In genomic region chr6:42890311-42891198, GRCh38 we compare ENCODE assay signal across 8 cellular contexts. TPM values are rescaled to one million over a fixed set of nuclear protein-coding genes. Genes with fewer than 3 reads are reported as not detected.
A peak's percentile ranks its signal among the peaks of the same experiment; 100 is the strongest.
DNase-seq lines count a peak whose midpoint lies in the region; ATAC-seq, FAIRE-seq and TF ChIP-seq lines count a peak whose summit lies in the region.

No MANE protein-coding gene starts in this region.

- intact Hi-C loops in A673 (cut with micrococcal nuclease; ENCODE audit: unreplicated experiment) = loop anchor here (10.0 kb wide), 1 partner anchor 816 kb away; no protein-coding TSS in a partner anchor

- no peaks in the 10 kb centered on the region for H3K27me3 Mint-ChIP-seq in WTC11 (ENCODE audit: low read depth)
- H3K27me3 Mint-ChIP-seq in immature natural killer cell (ENCODE audit: low read depth in 3 of 3) = peaks cover 4 to 5% (median 4%) of the 10 kb centered on the region in 3 donors

- H3K27ac Mint-ChIP-seq in WTC11 (peak overlapping the region; percentile 97), immature natural killer cell (peak overlapping the region; percentile 85 to 97 (median 94))

- BruUV-seq in A673 (replicated peaks; lab: Mats Ljungman, UMichigan) = TSS peak; percentile 90

- H3K9ac ChIP-seq in smooth muscle cell (ENCODE audit: low read depth) = peak overlapping the region; percentile 93

- peaks cover under 1% of the 10 kb centered on the region for H3K79me2 ChIP-seq in smooth muscle cell (ENCODE audit: low read depth)

- no peaks in the 10 kb centered on the region for H3K9me3 ChIP-seq in A673 (ENCODE audit: low read depth, low read length, poor library complexity, severe bottlenecking)
- no peaks in the 10 kb centered on the region for H3K9me3 ChIP-seq in smooth muscle cell (replicated peaks; ENCODE audit: low read depth)

- peak; percentile 97 for DNase-seq in A673 (ENCODE audit: low spot score)
- DNase-seq in NCI-H2196 (lab: John Stamatoyannopoulos, UW; ENCODE audit: unreplicated experiment) = peak; percentile 93
- peak; percentile 93 for DNase-seq in WTC11 (ENCODE audit: low spot score)
- peak; percentile 98 for DNase-seq in bronchial epithelial cell (ENCODE audit: low read depth)
- DNase-seq in immature natural killer cell = peak; percentile 89 to 90 (median 89)
- peak; percentile 85 for DNase-seq in smooth muscle cell (lab: John Stamatoyannopoulos, UW; ENCODE audit: unreplicated experiment)

- under 1% methylated on average over 60 of the region's 63 CpGs for WGBS in smooth muscle cell (ENCODE audit: low lambda C conversion rate)

- H3K4me3 ChIP-seq in A673 (ENCODE audit: low read depth, low read length, poor library complexity, severe bottlenecking) (peak overlapping the region; percentile 75), bronchial epithelial cell (ENCODE audit: low read depth, low read length) (peak overlapping the region; percentile 98), smooth muscle cell (peak overlapping the region; percentile 77)

- CTCF ChIA-PET in A673 (lab: Charles Lee) = interaction anchor here (0.6 kb wide), 1 partner anchor 1156 kb away, joined by 4 read pairs; no protein-coding TSS in a partner anchor
- CTCF ChIA-PET in WTC11 (lab: Charles Lee) = interaction anchor here (0.7 to 1.6 kb wide), 3 partner anchors 10 to 229 kb away, joined by 4 to 6 read pairs (median 5); no protein-coding TSS in a partner anchor

- H3K27me3 ChIP-seq in A673 (replicated peaks; ENCODE audit: insufficient read depth, low read depth, low read length, poor library complexity) = no peaks in the 10 kb centered on the region
- no peaks in the 10 kb centered on the region for H3K27me3 ChIP-seq in bronchial epithelial cell (ENCODE audit: control insufficient read depth, insufficient read depth, low read length)
- H3K27me3 ChIP-seq in smooth muscle cell (ENCODE audit: low read depth) = no peaks in the 10 kb centered on the region

- H3K4me1 Mint-ChIP-seq in WTC11 (peaks cover 13% of the 10 kb centered on the region), immature natural killer cell (peaks cover 15 to 16% of the 10 kb centered on the region in 2 donors)

- POLR2A ChIA-PET in A673 (lab: Charles Lee; ENCODE audit: low non-redundant PET) (interaction anchor here (0.5 kb wide), 1 partner anchor 8 kb away, joined by 3 read pairs; no protein-coding TSS in a partner anchor), WTC11 (lab: Charles Lee) (interaction anchor here (0.8 to 2.4 kb wide), 7 partner anchors 11 to 356 kb away, joined by 3 to 19 read pairs (median 4); partner anchors contain the start of genes CNPY3, PPP2R5D, RPL7L1 and TBCC)

- peak overlapping the region; percentile 86 for H3K4me2 ChIP-seq in smooth muscle cell

- H3K36me3 ChIP-seq in A673 (ENCODE audit: insufficient read depth, low read length, poor library complexity, severe bottlenecking) (peaks cover 13% of the 10 kb centered on the region), bronchial epithelial cell (ENCODE audit: control insufficient read depth, insufficient read depth, low read length) (peaks cover 5% of the 10 kb centered on the region), smooth muscle cell (ENCODE audit: low read depth) (peaks cover 5% of the 10 kb centered on the region)

- ATAC-seq in GM18867 (IDR thresholded peaks at IDR 0.05; ENCODE audit: unreplicated experiment) (peak; percentile 93), HG03097 (IDR thresholded peaks at IDR 0.05; ENCODE audit: low FRiP score, unreplicated experiment) (peak; percentile 81), WTC11 (peak; percentile 90)

- H3K27ac ChIP-seq in A673 (ENCODE audit: low read depth, low read length, poor library complexity, severe bottlenecking) (peak overlapping the region; percentile 90), smooth muscle cell (ENCODE audit: low read depth) (peak overlapping the region; percentile 94)

- H3K4me1 ChIP-seq in A673 (ENCODE audit: insufficient read depth, low read length, poor library complexity, severe bottlenecking) = peaks cover 5% of the 10 kb centered on the region
- peaks cover 8% of the 10 kb centered on the region for H3K4me1 ChIP-seq in smooth muscle cell (ENCODE audit: low read depth)

- FAIRE-seq in bronchial epithelial cell (lab: Jason Lieb, UNC) = no peak

- TF ChIP-seq CTCF in A673 (conservative IDR thresholded peaks at IDR 0.05; ENCODE audit: low read depth, low read length) (no peak), WTC11 (IDR thresholded peaks at IDR 0.05) (no peak), bronchial epithelial cell (IDR thresholded peaks at IDR 0.05; ENCODE audit: insufficient read depth, low read length, severe bottlenecking) (no peak), smooth muscle cell (IDR thresholded peaks at IDR 0.05; ENCODE audit: borderline replicate concordance, insufficient read depth, poor library complexity, severe bottlenecking) (no peak)

- H3K9me3 Mint-ChIP-seq in WTC11 (no peaks in the 10 kb centered on the region), immature natural killer cell (no peaks in the 10 kb centered on the region)

- peaks cover 12% of the 10 kb centered on the region for H3F3A ChIP-seq in smooth muscle cell (ENCODE audit: low read depth)

- peak overlapping the region; percentile 67 for H2AFZ ChIP-seq in smooth muscle cell (ENCODE audit: low read depth)

- peak overlapping the region; percentile 87 for H3K4me3 Mint-ChIP-seq in WTC11
- peak overlapping the region; percentile 96 to 99 (median 98) for H3K4me3 Mint-ChIP-seq in immature natural killer cell

- no peaks in the 10 kb centered on the region for H4K20me1 ChIP-seq in smooth muscle cell (ENCODE audit: low read depth)

- peaks cover 22% of the 10 kb centered on the region for H3K36me3 Mint-ChIP-seq in WTC11
- peaks cover 4 to 13% (median 10%) of the 10 kb centered on the region in 3 donors for H3K36me3 Mint-ChIP-seq in immature natural killer cell

TF ChIP-seq in WTC11, 78 proteins besides CTCF, POLR2A, EP300 and RAD21 (continues in another document):
- TF ChIP-seq ATF1 (CRISPR knock-in tag; IDR thresholded peaks at IDR 0.05) (peak; percentile 87), ZNF281 (CRISPR knock-in tag; IDR thresholded peaks at IDR 0.05) (peak; percentile 87), GRHL2 (CRISPR knock-in tag; IDR thresholded peaks at IDR 0.05; ENCODE audit: insufficient replicate concordance, severe bottlenecking) (no peak), NR3C1 (CRISPR knock-in tag; conservative IDR thresholded peaks at IDR 0.05; ENCODE audit: low read depth) (peak; percentile 90; the same call in 1 of the 2 replicates), MXD4 (CRISPR knock-in tag; IDR thresholded peaks at IDR 0.05; ENCODE audit: borderline replicate concordance) (no peak), CBFB (CRISPR knock-in tag; IDR thresholded peaks at IDR 0.05; ENCODE audit: low read depth) (peak; percentile 95), HMGA2 (CRISPR knock-in tag; IDR thresholded peaks at IDR 0.05) (no peak), ZNF263 (CRISPR knock-in tag; IDR thresholded peaks at IDR 0.05; ENCODE audit: low read depth) (no peak), ZNF512 (CRISPR knock-in tag; IDR thresholded peaks at IDR 0.05; ENCODE audit: borderline replicate concordance) (no peak), MYBL2 (CRISPR knock-in tag; IDR thresholded peaks at IDR 0.05) (peak; percentile 96), ZNF423 (CRISPR knock-in tag; IDR thresholded peaks at IDR 0.05) (no peak)

RNA-seq across cellular contexts. Expression of gene RPL7L1, which starts 11.1 kb away (rescaled TPM):
- total RNA-seq in A673 (2021) = 168 and 183 TPM in 2 replicates
- total RNA-seq in WTC11 (2021) = 91.4 to 107 TPM (median 93.0 TPM) in 3 replicates
- 94.5 and 109 TPM in 2 replicates for total RNA-seq in bronchial epithelial cell
- 10 to 100 TPM; 42.4 to 90.8 (median 50.5) TPM for polyA plus RNA-seq in immature natural killer cell
- total RNA-seq in smooth muscle cell = 64.0 and 75.4 TPM in 2 replicates
- 51.7 and 57.6 TPM in 2 replicates for polyA plus RNA-seq in smooth muscle cell

RNA-seq across cellular contexts. Expression of gene PTCRA, which starts 25.3 kb away (rescaled TPM):
- total RNA-seq in A673 (2021) (not detected in 2 replicates), WTC11 (2021) (not detected in 3 replicates), bronchial epithelial cell (not detected in 2 replicates), smooth muscle cell (not detected in 2 replicates)
- polyA plus RNA-seq in immature natural killer cell (1 to 10 TPM in 1 of 3 donors, under 1 TPM in 1, not detected in 1; 0.62 to 3.1 TPM), smooth muscle cell (not detected in 2 replicates)

RNA-seq across cellular contexts. Expression of gene CNPY3, which starts 38.7 kb away (rescaled TPM):
- total RNA-seq in A673 (2021) (34.5 and 37.7 TPM in 2 replicates), WTC11 (2021) (67.0 to 88.7 TPM (median 86.5 TPM) in 3 replicates), bronchial epithelial cell (9.7 and 14.0 TPM in 2 replicates), smooth muscle cell (16.3 and 20.5 TPM in 2 replicates)
- polyA plus RNA-seq in immature natural killer cell (100 to 1,000 TPM in 2 of 3 donors, 10 to 100 TPM in 1; 92.9 to 129 (median 119) TPM), smooth muscle cell (42.6 and 51.4 TPM in 2 replicates)

Comparison
In these comparisons a context has a peak if more than half of its experiments do, and no peak if none do; other contexts are left out.
1. Peak in every context shown above with its lines: DNase-seq, ATAC-seq, H3K4me3 ChIP-seq and H3K27ac ChIP-seq.